Comparison of ENCODE assay signal across 13 cellular contexts in genomic region chr17:4679652-4680051, GRCh38. TPM values are rescaled to one million over a fixed set of nuclear protein-coding genes. Genes with fewer than 3 reads are reported as not detected.
A peak's percentile ranks its signal among the peaks of the same experiment; 100 is the strongest.
DNase-seq lines count a peak whose midpoint lies in the region; ATAC-seq and TF ChIP-seq lines count a peak whose summit lies in the region.
"Had no signal": no experiment of that assay in that cellular context is flagged by ENCODE, and none has a peak within 500 bp of the region (broad histone marks: within the 10 kb centered on the region; RNA-seq: fewer than 3 reads in every experiment).

No MANE protein-coding gene starts in this region.

- peak overlapping the region; percentile 55 for H3K9ac ChIP-seq in mesenchymal stem cell (ENCODE audit: low read length)
- H3K9ac ChIP-seq: KMS-11 had no signal

- no peak overlapping the region for H3K23ac ChIP-seq in mesenchymal stem cell (ENCODE audit: low read length in 2 of 2)

- no peak overlapping the region for H4K91ac ChIP-seq in mesenchymal stem cell (ENCODE audit: low read length)

- H3K9me3 ChIP-seq in Caco-2 (no peaks in the 10 kb centered on the region), body of pancreas (no peaks in the 10 kb centered on the region), mesenchymal stem cell (ENCODE audit: control insufficient read depth, low read length) (no peaks in the 10 kb centered on the region)

- H3K4me1 ChIP-seq in Caco-2 (peaks cover 10% of the 10 kb centered on the region; the same call in 1 of the 2 replicates), body of pancreas (no peaks in the 10 kb centered on the region), mesenchymal stem cell (ENCODE audit: control insufficient read depth, insufficient read depth, low read depth, low read length) (peaks cover 16% of the 10 kb centered on the region)

- no peak overlapping the region for H2BK120ac ChIP-seq in mesenchymal stem cell (ENCODE audit: low read depth, low read length)

- no peak overlapping the region for H3K4me3 ChIP-seq in Caco-2 (ENCODE audit: low read depth, low read length)
- no peak overlapping the region for H3K4me3 ChIP-seq in body of pancreas
- H3K4me3 ChIP-seq in mesenchymal stem cell (ENCODE audit: insufficient read depth in 1 of 2, low read depth in 1 of 2, low read length in 2 of 2): no peak overlapping the region
- H3K4me3 ChIP-seq: skin epidermis had no signal

- H3K4me2 ChIP-seq in mesenchymal stem cell (ENCODE audit: low read length, poor library complexity, severe bottlenecking): no peak overlapping the region
- H3K4me2 ChIP-seq: KMS-11 had no signal

- no peak overlapping the region for H2BK15ac ChIP-seq in mesenchymal stem cell (ENCODE audit: low read depth, poor library complexity, severe bottlenecking)

- no peak for TF ChIP-seq POLR2A in body of pancreas (IDR thresholded peaks at IDR 0.05)

- intact Hi-C loops in Caco-2 (cut with micrococcal nuclease; ENCODE audit: unreplicated experiment): no loop called here
- intact Hi-C loops in body of pancreas (cut with DNase I): no loop called here

- H3K27ac Mint-ChIP-seq in Caco-2 (ENCODE audit: unreplicated experiment): no peak overlapping the region
- H3K27ac Mint-ChIP-seq in stimulated activated effector memory CD8-positive, alpha-beta T cell treated with anti-CD3 and anti-CD28 coated beads, Interleukin-12 subunit alpha, Interleukin-12 subunit beta, amount 100 ng/mL, for 72 hours: no peak overlapping the region

- TF ChIP-seq CTCF in Caco-2 (IDR thresholded peaks at IDR 0.05; ENCODE audit: insufficient read depth in 1 of 2, low read depth in 1 of 2, low read length in 1 of 2, severe bottlenecking in 1 of 2, unreplicated experiment in 1 of 2): no peak
- TF ChIP-seq CTCF in body of pancreas (IDR thresholded peaks at IDR 0.05): no peak

- peak; percentile 27 for ATAC-seq in body of pancreas
- no peak for ATAC-seq in stimulated activated effector memory CD8-positive, alpha-beta T cell treated with anti-CD3 and anti-CD28 coated beads, Interleukin-12 subunit alpha, Interleukin-12 subunit beta, amount 100 ng/mL, for 72 hours

- H3K4ac ChIP-seq in mesenchymal stem cell (ENCODE audit: low read depth in 1 of 2, low read length in 2 of 2): no peak overlapping the region

- H3K4me1 Mint-ChIP-seq in Caco-2 (ENCODE audit: low read depth, unreplicated experiment): peaks cover 5% of the 10 kb centered on the region
- peaks cover 16% of the 10 kb centered on the region for H3K4me1 Mint-ChIP-seq in stimulated activated effector memory CD8-positive, alpha-beta T cell treated with anti-CD3 and anti-CD28 coated beads, Interleukin-12 subunit alpha, Interleukin-12 subunit beta, amount 100 ng/mL, for 72 hours

- POLR2A ChIA-PET in Caco-2 (lab: Charles Lee): interaction anchor here (1.0 kb wide), 1 partner anchor 30 kb away, joined by 3 read pairs; the partner anchor contains the start of gene ARRB2

- H3K27me3 Mint-ChIP-seq in Caco-2 (ENCODE audit: insufficient read depth, unreplicated experiment): no peaks in the 10 kb centered on the region

- H3K27ac ChIP-seq in body of pancreas (peak overlapping the region in 1 of 4 donors; percentile 11), mesenchymal stem cell (ENCODE audit: low read length, poor library complexity, severe bottlenecking) (peak overlapping the region; percentile 83)
- H3K27ac ChIP-seq: KMS-11, skin epidermis had no signal

- CTCF ChIA-PET in Caco-2 (lab: Charles Lee): no interaction called here

- DNase-seq in Caco-2 (peak; percentile 26 to 48), HuH-7.5 (ENCODE audit: low spot score) (peak; percentile 30), body of pancreas (no peak), mesenchymal stem cell (peak; percentile 72), NCI-H345 treated with DMSO at 0.1 percent for 48 hours (lab: John Stamatoyannopoulos, UW; ENCODE audit: unreplicated experiment) (no peak), NCI-H2081 treated with DMSO at 0.1 percent for 48 hours (lab: John Stamatoyannopoulos, UW) (no peak), NCI-H1694 (lab: John Stamatoyannopoulos, UW) (no peak)
- no peak for DNase-seq in stimulated activated effector memory CD8-positive, alpha-beta T cell treated with anti-CD3 and anti-CD28 coated beads, Interleukin-12 subunit alpha, Interleukin-12 subunit beta, amount 100 ng/mL, for 72 hours (ENCODE audit: low spot score in 2 of 2)
- DNase-seq: DMS79 treated with DMSO at 0.1 percent for 48 hours; NK-92 treated with Interleukin-12 subunit alpha and Interleukin-12 subunit beta, amount 100 ng/mL, for 24 hours had no signal

- no peak overlapping the region for H2BK12ac ChIP-seq in mesenchymal stem cell (ENCODE audit: low read length in 2 of 2)

- H2BK5ac ChIP-seq in mesenchymal stem cell (ENCODE audit: low read depth, low read length, poor library complexity, severe bottlenecking): no peak overlapping the region

- peaks cover 46% of the 10 kb centered on the region for H3K36me3 Mint-ChIP-seq in Caco-2 (ENCODE audit: insufficient read depth, unreplicated experiment)
- H3K36me3 Mint-ChIP-seq in stimulated activated effector memory CD8-positive, alpha-beta T cell treated with anti-CD3 and anti-CD28 coated beads, Interleukin-12 subunit alpha, Interleukin-12 subunit beta, amount 100 ng/mL, for 72 hours: peaks cover 100% of the 10 kb centered on the region

- H3K36me3 ChIP-seq in Caco-2 (ENCODE audit: control insufficient read depth, insufficient read depth, low read length) (no peaks in the 10 kb centered on the region; the same call in none of the 2 replicates), body of pancreas (replicated peaks in 1 of 2; ENCODE audit: insufficient read depth in 1 of 2, low read depth in 2 of 2) (peaks cover 0 to 40% of the 10 kb centered on the region in 2 donors), mesenchymal stem cell (ENCODE audit: control insufficient read depth in 1 of 2, insufficient read depth in 2 of 2, low read depth in 1 of 2, low read length in 2 of 2) (peaks cover 38 to 52% of the 10 kb centered on the region in 2 experiments)

- H2AK5ac ChIP-seq in mesenchymal stem cell (ENCODE audit: low read length, severe bottlenecking): no peak overlapping the region

- no peaks in the 10 kb centered on the region for H3K27me3 ChIP-seq in Caco-2 (replicated peaks; ENCODE audit: control insufficient read depth, insufficient read depth, low read length)
- no peaks in the 10 kb centered on the region for H3K27me3 ChIP-seq in body of pancreas
- no peaks in the 10 kb centered on the region for H3K27me3 ChIP-seq in mesenchymal stem cell (ENCODE audit: control insufficient read depth in 1 of 2, insufficient read depth in 1 of 2, low read length in 2 of 2)

- H3K79me1 ChIP-seq in mesenchymal stem cell (replicated peaks; ENCODE audit: low read length, poor library complexity, severe bottlenecking): peaks cover 14% of the 10 kb centered on the region

- H3K9me3 Mint-ChIP-seq in Caco-2 (ENCODE audit: unreplicated experiment): no peaks in the 10 kb centered on the region
- H3K9me3 Mint-ChIP-seq in stimulated activated effector memory CD8-positive, alpha-beta T cell treated with anti-CD3 and anti-CD28 coated beads, Interleukin-12 subunit alpha, Interleukin-12 subunit beta, amount 100 ng/mL, for 72 hours: no peaks in the 10 kb centered on the region

- WGBS in body of pancreas, 2 donors: 61 to 75% methylated on average over 4 to 7 of the region's 7 CpGs
- WGBS in mesenchymal stem cell: 35% methylated on average over 7 of the region's 7 CpGs

- no peak overlapping the region for H3K18ac ChIP-seq in mesenchymal stem cell (ENCODE audit: low read depth in 1 of 2, low read length in 2 of 2)

- no peak overlapping the region for H2AFZ ChIP-seq in mesenchymal stem cell (ENCODE audit: low read depth, low read length)

- BruUV-seq in Caco-2 (replicated peaks; lab: Mats Ljungman, UMichigan): TSS peak; percentile 19

- H3K4me3 Mint-ChIP-seq in Caco-2 (ENCODE audit: unreplicated experiment): no peak overlapping the region
- H3K4me3 Mint-ChIP-seq in stimulated activated effector memory CD8-positive, alpha-beta T cell treated with anti-CD3 and anti-CD28 coated beads, Interleukin-12 subunit alpha, Interleukin-12 subunit beta, amount 100 ng/mL, for 72 hours: no peak overlapping the region

- no peak overlapping the region for H3K14ac ChIP-seq in mesenchymal stem cell (ENCODE audit: low read length in 2 of 2)

- H4K8ac ChIP-seq in mesenchymal stem cell (ENCODE audit: low read length): no peak overlapping the region

RNA-seq across cellular contexts. Expression of gene PELP1, which starts 24.3 kb away (rescaled TPM):
- total RNA-seq in Caco-2 (2022): 58.2 and 71.6 TPM in 2 replicates
- total RNA-seq in body of pancreas: 10 to 100 TPM; 18.9 to 39.9 TPM
- polyA plus RNA-seq in mesenchymal stem cell (2013, experiment 1 of 2): 16.4 TPM
- 16.6 TPM for polyA plus RNA-seq in mesenchymal stem cell (2013, experiment 2 of 2)

RNA-seq across cellular contexts. Expression of gene ARRB2, which starts 30.8 kb away (rescaled TPM):
- total RNA-seq in Caco-2 (2022) (37.1 and 37.8 TPM in 2 replicates), body of pancreas (10 to 100 TPM; 12.5 to 13.2 TPM)
- polyA plus RNA-seq in mesenchymal stem cell (2013, experiment 1 of 2): 7.4 TPM
- polyA plus RNA-seq in mesenchymal stem cell (2013, experiment 2 of 2): 7.0 TPM

RNA-seq across cellular contexts. Expression of gene ALOX15, which starts 38.2 kb away (rescaled TPM):
- total RNA-seq in Caco-2 (2022) (0.21 and 0.50 TPM in 2 replicates), body of pancreas (not detected)
- polyA plus RNA-seq in mesenchymal stem cell (2013, experiment 1 of 2): 0.01 TPM
- not detected for polyA plus RNA-seq in mesenchymal stem cell (2013, experiment 2 of 2)
- total RNA-seq: mononuclear cell had no signal

RNA-seq across cellular contexts. Expression of gene MED11, which starts 51.6 kb away (rescaled TPM):
- 9.1 and 9.4 TPM in 2 replicates for total RNA-seq in Caco-2 (2022)
- 10 to 100 TPM; 20.8 to 23.3 TPM for total RNA-seq in body of pancreas
- polyA plus RNA-seq in mesenchymal stem cell (2013, experiment 1 of 2): 21.2 TPM
- polyA plus RNA-seq in mesenchymal stem cell (2013, experiment 2 of 2): 19.9 TPM

RNA-seq across cellular contexts. Expression of gene ZMYND15, which starts 60.0 kb away (rescaled TPM):
- total RNA-seq in Caco-2 (2022) (2.2 and 3.5 TPM in 2 replicates), body of pancreas (1 to 10 TPM in 1 of 2 donors, under 1 TPM in 1; 0.52 to 2.3 TPM)
- polyA plus RNA-seq in mesenchymal stem cell (2013, experiment 1 of 2): 0.04 TPM
- polyA plus RNA-seq in mesenchymal stem cell (2013, experiment 2 of 2): 0.07 TPM

Comparison
In these comparisons a context has a peak if more than half of its experiments do, and no peak if none do; other contexts are left out.
1. DNase-seq: peak in Caco-2 (2 of 2), HuH-7.5 (single experiment) and mesenchymal stem cell (single experiment); none in body of pancreas (0 of 4), NCI-H345 treated with DMSO at 0.1 percent for 48 hours (single experiment), NCI-H2081 treated with DMSO at 0.1 percent for 48 hours (single experiment), stimulated activated effector memory CD8-positive, alpha-beta T cell treated with anti-CD3 and anti-CD28 coated beads, Interleukin-12 subunit alpha, Interleukin-12 subunit beta, amount 100 ng/mL, for 72 hours (0 of 2) and NCI-H1694 (single experiment).